ENCODE assay signal across 20 cellular contexts in genomic region chrX:17464196-17464595, GRCh38.
DNase-seq lines count a peak whose midpoint lies in the region; ATAC-seq and TF ChIP-seq lines count a peak whose summit lies in the region.
"Had no signal": no experiment of that assay in that cellular context is flagged by ENCODE, and none has a peak within 500 bp of the region (broad histone marks: within the 10 kb centered on the region; RNA-seq: fewer than 3 reads in every experiment).

No MANE protein-coding gene starts in this region.

- no peak overlapping the region for H3K14ac ChIP-seq in IMR-90 (replicated peaks; ENCODE audit: low read depth, low read length)

- no peak overlapping the region for H4K8ac ChIP-seq in IMR-90 (ENCODE audit: low read depth in 2 of 2, low read length in 2 of 2)

- H3K9me3 ChIP-seq in IMR-90 (ENCODE audit: control insufficient read depth, insufficient read depth, low read length) (no peaks in the 10 kb centered on the region), thyroid gland (no peaks in the 10 kb centered on the region)
- H3K9me3 ChIP-seq: right lobe of liver, suprapubic skin had no signal

- H3K4me3 ChIP-seq in IMR-90 (ENCODE audit: insufficient read depth, low read depth, low read length), result no peak overlapping the region
- no peak overlapping the region for H3K4me3 ChIP-seq in astrocyte of the spinal cord (ENCODE audit: low read depth, low read length)
- no peak overlapping the region for H3K4me3 ChIP-seq in thyroid gland (replicated peaks in 1 of 3)
- H3K4me3 ChIP-seq: hepatocyte, right lobe of liver, suprapubic skin had no signal

- no peak overlapping the region for H4K5ac ChIP-seq in IMR-90 (ENCODE audit: low read depth, low read length)

- H3K79me1 ChIP-seq in IMR-90 (ENCODE audit: low read depth in 1 of 2, low read length in 2 of 2), result no peaks in the 10 kb centered on the region

- no peak overlapping the region for H2BK15ac ChIP-seq in IMR-90 (ENCODE audit: low read depth, low read length)

- dilution Hi-C loops in IMR-90 (cut with HindIII; ENCODE audit: low sequenced_read_pairs, unreplicated experiment), result no loop called here

- intact Hi-C loops in IMR-90 (cut with micrococcal nuclease), result no loop called here
- intact Hi-C loops in thyroid gland (cut with DNase I), result no loop called here

- H2AK5ac ChIP-seq in IMR-90 (ENCODE audit: low read depth, low read length), result no peak overlapping the region

- POLR2A ChIA-PET in IMR-90 (lab: Charles Lee; ENCODE audit: unreplicated experiment), result no interaction called here

- no peaks in the 10 kb centered on the region for H4K20me1 ChIP-seq in IMR-90 (ENCODE audit: insufficient read depth, low read length)

- BruUV-seq in IMR-90 (replicated peaks; lab: Mats Ljungman, UMichigan), result no TSS peak

- no peak overlapping the region for H3K18ac ChIP-seq in IMR-90 (ENCODE audit: low read depth, low read length)

- CTCF ChIA-PET in IMR-90 (lab: Yijun Ruan, JAX), result no interaction called here

- no peak overlapping the region for H3K4ac ChIP-seq in IMR-90 (ENCODE audit: low read depth, low read length)

- in situ Hi-C loops in IMR-90 (cut with MboI; ENCODE audit: low sequenced_read_pairs), result no loop called here
- in situ Hi-C loops in astrocyte of the spinal cord (cut with HindIII; ENCODE audit: low sequenced_read_pairs), result no loop called here

- no peak overlapping the region for H4K91ac ChIP-seq in IMR-90 (ENCODE audit: insufficient read depth, low read depth, low read length)

- H3K27ac ChIP-seq in IMR-90 (ENCODE audit: insufficient read depth, low read length) (no peak overlapping the region), thyroid gland (no peak overlapping the region)
- H3K27ac ChIP-seq: hepatocyte, right lobe of liver, suprapubic skin had no signal

- H3K23ac ChIP-seq in IMR-90 (ENCODE audit: low read depth, low read length), result no peak overlapping the region

- no peak overlapping the region for H3K56ac ChIP-seq in IMR-90 (ENCODE audit: extremely low read depth, insufficient read depth, low read length)

- H3K27me3 ChIP-seq in IMR-90 (ENCODE audit: control insufficient read depth, insufficient read depth, low read length) (peaks cover 2% of the 10 kb centered on the region; the same call in 1 of the 2 replicates), thyroid gland (no peaks in the 10 kb centered on the region)
- H3K27me3 ChIP-seq: hepatocyte, right lobe of liver, suprapubic skin had no signal

- H3K4me1 ChIP-seq in IMR-90 (ENCODE audit: control insufficient read depth, insufficient read depth, low read length) (no peaks in the 10 kb centered on the region; the same call in 1 of the 2 replicates), thyroid gland (no peaks in the 10 kb centered on the region)
- H3K4me1 ChIP-seq: right lobe of liver, suprapubic skin had no signal

- H3K9me1 ChIP-seq in IMR-90 (ENCODE audit: insufficient read depth, low read length), result no peaks in the 10 kb centered on the region; the same call in 1 of the 2 replicates

- H3K36me3 ChIP-seq in IMR-90 (ENCODE audit: control insufficient read depth, insufficient read depth, low read length) (no peaks in the 10 kb centered on the region), thyroid gland (no peaks in the 10 kb centered on the region)
- H3K36me3 ChIP-seq: right lobe of liver, suprapubic skin had no signal

- no peak overlapping the region for H3K4me2 ChIP-seq in IMR-90 (ENCODE audit: low read depth, low read length)
- H3K4me2 ChIP-seq: hepatocyte had no signal

- no peak overlapping the region for H3K9ac ChIP-seq in IMR-90 (ENCODE audit: low read depth, low read length)

- no peak overlapping the region for H2BK5ac ChIP-seq in IMR-90 (ENCODE audit: low read depth, low read length, poor library complexity, severe bottlenecking)

- TF ChIP-seq POLR2A in IMR-90 (IDR thresholded peaks at IDR 0.05; ENCODE audit: low read depth, low read length), result no peak
- TF ChIP-seq POLR2A in thyroid gland (IDR thresholded peaks at IDR 0.05), result no peak

- no peak overlapping the region for H2BK20ac ChIP-seq in IMR-90 (ENCODE audit: low read depth, low read length)

- TF ChIP-seq RAD21 in IMR-90 (IDR thresholded peaks at IDR 0.05; ENCODE audit: low read length), result no peak

- ATAC-seq in IMR-90 (ENCODE audit: low read depth) (no peak; the same call in 1 of the 2 replicates), GM21528 (IDR thresholded peaks at IDR 0.05; ENCODE audit: low FRiP score, unreplicated experiment) (no peak)
- ATAC-seq: naive thymus-derived CD8-positive, alpha-beta T cell; Panc1; right lobe of liver had no signal

- no peak overlapping the region for H2BK120ac ChIP-seq in IMR-90 (ENCODE audit: low read depth, low read length)

- no peak overlapping the region for H2AK9ac ChIP-seq in IMR-90 (replicated peaks; ENCODE audit: low read depth, low read length, poor library complexity)

- TF ChIP-seq CTCF in IMR-90 (conservative IDR thresholded peaks at IDR 0.05; ENCODE audit: low read depth, low read length) (no peak), astrocyte of the spinal cord (IDR thresholded peaks at IDR 0.05; ENCODE audit: low read depth, low read length) (no peak), thyroid gland (IDR thresholded peaks at IDR 0.05) (no peak)

- H2AFZ ChIP-seq in IMR-90 (replicated peaks; ENCODE audit: low read length, poor library complexity), result no peak overlapping the region
- H2AFZ ChIP-seq: hepatocyte had no signal

- DNase-seq in AG20443 (ENCODE audit: low spot score), result peak; percentile 37
- DNase-seq in IMR-90, result peak; percentile 50
- peak; percentile 19 for DNase-seq in astrocyte of the spinal cord (ENCODE audit: low read depth, low spot score)
- DNase-seq in glomerular visceral epithelial cell (ENCODE audit: extremely low spot score), result peak; percentile 27
- DNase-seq in NCI-H82 treated with DMSO at 0.1 percent for 48 hours (lab: John Stamatoyannopoulos, UW; ENCODE audit: unreplicated experiment), result no peak
- no peak for DNase-seq in activated naive CD4-positive, alpha-beta T cell treated with Interleukin-2 at 50 U/mL for 16 hours
- no peak for DNase-seq in thyroid gland
- DNase-seq: activated gamma-delta T cell; DMS79 treated with DMSO at 0.1 percent for 48 hours; effector CD4-positive, alpha-beta T cell; GOT3; mesenchymal stem cell; naive thymus-derived CD8-positive, alpha-beta T cell; NCI-H146; NCI-H748 treated with DMSO at 0.1 percent for 48 hours; right lobe of liver had no signal

TF ChIP-seq in IMR-90, 13 proteins besides CTCF, POLR2A, EP300 and RAD21:
- TF ChIP-seq CHD1 (IDR thresholded peaks at IDR 0.05; ENCODE audit: low read depth, low read length) (no peak), FOS (IDR thresholded peaks at IDR 0.05; ENCODE audit: low read depth, low read length) (no peak), USF2 (IDR thresholded peaks at IDR 0.05; ENCODE audit: low read depth, low read length) (no peak), ELK1 (IDR thresholded peaks at IDR 0.05; ENCODE audit: borderline replicate concordance, low read depth, low read length) (no peak), MAFK (IDR thresholded peaks at IDR 0.05; ENCODE audit: low read depth, low read length) (no peak), RCOR1 (IDR thresholded peaks at IDR 0.05; ENCODE audit: insufficient replicate concordance, low read length) (no peak)

Comparison
In these comparisons a context has a peak if more than half of its experiments do, and no peak if none do; other contexts are left out.
1. DNase-seq: peak in AG20443 (single experiment), IMR-90 (single experiment), astrocyte of the spinal cord (single experiment) and glomerular visceral epithelial cell (single experiment); none in NCI-H82 treated with DMSO at 0.1 percent for 48 hours (single experiment), activated naive CD4-positive, alpha-beta T cell treated with Interleukin-2 at 50 U/mL for 16 hours (single experiment) and thyroid gland (0 of 2).